Comparison of ENCODE assay signal across 1 cellular context in the genomic region with DNA sequence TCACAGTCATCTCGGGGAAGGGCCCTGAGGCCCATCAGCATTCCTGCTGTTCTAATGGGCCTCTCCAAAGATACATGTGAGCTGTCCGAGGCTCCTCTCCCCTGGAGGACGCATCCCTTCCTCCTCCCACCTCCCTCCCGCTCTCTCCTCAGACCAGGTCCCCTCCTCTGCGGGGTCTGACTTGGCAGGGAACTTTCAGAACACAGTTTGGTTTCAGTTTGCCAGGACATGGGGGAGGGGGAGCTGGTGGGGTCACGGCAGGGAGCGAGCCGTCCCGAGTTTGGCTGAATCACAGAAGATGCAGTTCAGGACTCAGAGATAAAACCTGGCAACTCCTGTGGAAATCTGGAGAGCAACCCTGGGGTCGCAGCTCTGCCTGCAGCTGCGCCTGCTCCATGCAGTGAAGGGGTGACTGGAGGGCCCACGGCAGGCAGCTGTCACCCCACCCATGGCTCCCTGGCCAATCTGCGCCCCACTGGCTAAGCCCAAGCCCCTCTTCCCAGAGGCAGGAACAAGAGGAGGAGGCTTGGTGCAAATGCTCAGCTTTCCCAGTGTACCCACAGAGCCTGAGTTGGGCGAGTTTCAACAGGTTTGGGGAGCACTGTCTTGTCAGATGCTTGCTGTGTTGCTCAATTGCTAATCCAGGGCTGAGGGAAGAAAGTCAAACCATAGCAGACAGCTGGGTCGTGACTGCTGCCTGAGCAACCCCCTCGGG.
A peak's percentile ranks its signal among the peaks of the same experiment; 100 is the strongest.
TF ChIP-seq lines count a peak whose summit lies in the region.

No MANE protein-coding gene starts in this region.

TF ChIP-seq in HepG2, 621 proteins besides CTCF, POLR2A, EP300 and RAD21:
- TF ChIP-seq ZNF263 (CRISPR knock-in tag; IDR thresholded peaks at IDR 0.05): peak; percentile 16; the same call in 1 of the 2 replicates
- TF ChIP-seq, protein P1, sequence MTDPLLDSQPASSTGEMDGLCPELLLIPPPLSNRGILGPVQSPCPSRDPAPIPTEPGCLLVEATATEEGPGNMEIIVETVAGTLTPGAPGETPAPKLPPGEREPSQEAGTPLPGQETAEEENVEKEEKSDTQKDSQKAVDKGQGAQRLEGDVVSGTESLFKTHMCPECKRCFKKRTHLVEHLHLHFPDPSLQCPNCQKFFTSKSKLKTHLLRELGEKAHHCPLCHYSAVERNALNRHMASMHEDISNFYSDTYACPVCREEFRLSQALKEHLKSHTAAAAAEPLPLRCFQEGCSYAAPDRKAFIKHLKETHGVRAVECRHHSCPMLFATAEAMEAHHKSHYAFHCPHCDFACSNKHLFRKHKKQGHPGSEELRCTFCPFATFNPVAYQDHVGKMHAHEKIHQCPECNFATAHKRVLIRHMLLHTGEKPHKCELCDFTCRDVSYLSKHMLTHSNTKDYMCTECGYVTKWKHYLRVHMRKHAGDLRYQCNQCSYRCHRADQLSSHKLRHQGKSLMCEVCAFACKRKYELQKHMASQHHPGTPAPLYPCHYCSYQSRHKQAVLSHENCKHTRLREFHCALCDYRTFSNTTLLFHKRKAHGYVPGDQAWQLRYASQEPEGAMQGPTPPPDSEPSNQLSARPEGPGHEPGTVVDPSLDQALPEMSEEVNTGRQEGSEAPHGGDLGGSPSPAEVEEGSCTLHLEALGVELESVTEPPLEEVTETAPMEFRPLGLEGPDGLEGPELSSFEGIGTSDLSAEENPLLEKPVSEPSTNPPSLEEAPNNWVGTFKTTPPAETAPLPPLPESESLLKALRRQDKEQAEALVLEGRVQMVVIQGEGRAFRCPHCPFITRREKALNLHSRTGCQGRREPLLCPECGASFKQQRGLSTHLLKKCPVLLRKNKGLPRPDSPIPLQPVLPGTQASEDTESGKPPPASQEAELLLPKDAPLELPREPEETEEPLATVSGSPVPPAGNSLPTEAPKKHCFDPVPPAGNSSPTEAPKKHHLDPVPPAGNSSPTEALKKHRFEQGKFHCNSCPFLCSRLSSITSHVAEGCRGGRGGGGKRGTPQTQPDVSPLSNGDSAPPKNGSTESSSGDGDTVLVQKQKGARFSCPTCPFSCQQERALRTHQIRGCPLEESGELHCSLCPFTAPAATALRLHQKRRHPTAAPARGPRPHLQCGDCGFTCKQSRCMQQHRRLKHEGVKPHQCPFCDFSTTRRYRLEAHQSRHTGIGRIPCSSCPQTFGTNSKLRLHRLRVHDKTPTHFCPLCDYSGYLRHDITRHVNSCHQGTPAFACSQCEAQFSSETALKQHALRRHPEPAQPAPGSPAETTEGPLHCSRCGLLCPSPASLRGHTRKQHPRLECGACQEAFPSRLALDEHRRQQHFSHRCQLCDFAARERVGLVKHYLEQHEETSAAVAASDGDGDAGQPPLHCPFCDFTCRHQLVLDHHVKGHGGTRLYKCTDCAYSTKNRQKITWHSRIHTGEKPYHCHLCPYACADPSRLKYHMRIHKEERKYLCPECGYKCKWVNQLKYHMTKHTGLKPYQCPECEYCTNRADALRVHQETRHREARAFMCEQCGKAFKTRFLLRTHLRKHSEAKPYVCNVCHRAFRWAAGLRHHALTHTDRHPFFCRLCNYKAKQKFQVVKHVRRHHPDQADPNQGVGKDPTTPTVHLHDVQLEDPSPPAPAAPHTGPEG (CRISPR knock-in tag; IDR thresholded peaks at IDR 0.05): no peak
